1 cellular context compared by ENCODE assay signal in genomic region chr4:97153042-97153441, GRCh38.
TF ChIP-seq lines count a peak whose summit lies in the region.

No MANE protein-coding gene starts in this region.

TF ChIP-seq in GM23338, 12 proteins besides CTCF, POLR2A, EP300 and RAD21 (continued from another document):
- TF ChIP-seq, protein P1, sequence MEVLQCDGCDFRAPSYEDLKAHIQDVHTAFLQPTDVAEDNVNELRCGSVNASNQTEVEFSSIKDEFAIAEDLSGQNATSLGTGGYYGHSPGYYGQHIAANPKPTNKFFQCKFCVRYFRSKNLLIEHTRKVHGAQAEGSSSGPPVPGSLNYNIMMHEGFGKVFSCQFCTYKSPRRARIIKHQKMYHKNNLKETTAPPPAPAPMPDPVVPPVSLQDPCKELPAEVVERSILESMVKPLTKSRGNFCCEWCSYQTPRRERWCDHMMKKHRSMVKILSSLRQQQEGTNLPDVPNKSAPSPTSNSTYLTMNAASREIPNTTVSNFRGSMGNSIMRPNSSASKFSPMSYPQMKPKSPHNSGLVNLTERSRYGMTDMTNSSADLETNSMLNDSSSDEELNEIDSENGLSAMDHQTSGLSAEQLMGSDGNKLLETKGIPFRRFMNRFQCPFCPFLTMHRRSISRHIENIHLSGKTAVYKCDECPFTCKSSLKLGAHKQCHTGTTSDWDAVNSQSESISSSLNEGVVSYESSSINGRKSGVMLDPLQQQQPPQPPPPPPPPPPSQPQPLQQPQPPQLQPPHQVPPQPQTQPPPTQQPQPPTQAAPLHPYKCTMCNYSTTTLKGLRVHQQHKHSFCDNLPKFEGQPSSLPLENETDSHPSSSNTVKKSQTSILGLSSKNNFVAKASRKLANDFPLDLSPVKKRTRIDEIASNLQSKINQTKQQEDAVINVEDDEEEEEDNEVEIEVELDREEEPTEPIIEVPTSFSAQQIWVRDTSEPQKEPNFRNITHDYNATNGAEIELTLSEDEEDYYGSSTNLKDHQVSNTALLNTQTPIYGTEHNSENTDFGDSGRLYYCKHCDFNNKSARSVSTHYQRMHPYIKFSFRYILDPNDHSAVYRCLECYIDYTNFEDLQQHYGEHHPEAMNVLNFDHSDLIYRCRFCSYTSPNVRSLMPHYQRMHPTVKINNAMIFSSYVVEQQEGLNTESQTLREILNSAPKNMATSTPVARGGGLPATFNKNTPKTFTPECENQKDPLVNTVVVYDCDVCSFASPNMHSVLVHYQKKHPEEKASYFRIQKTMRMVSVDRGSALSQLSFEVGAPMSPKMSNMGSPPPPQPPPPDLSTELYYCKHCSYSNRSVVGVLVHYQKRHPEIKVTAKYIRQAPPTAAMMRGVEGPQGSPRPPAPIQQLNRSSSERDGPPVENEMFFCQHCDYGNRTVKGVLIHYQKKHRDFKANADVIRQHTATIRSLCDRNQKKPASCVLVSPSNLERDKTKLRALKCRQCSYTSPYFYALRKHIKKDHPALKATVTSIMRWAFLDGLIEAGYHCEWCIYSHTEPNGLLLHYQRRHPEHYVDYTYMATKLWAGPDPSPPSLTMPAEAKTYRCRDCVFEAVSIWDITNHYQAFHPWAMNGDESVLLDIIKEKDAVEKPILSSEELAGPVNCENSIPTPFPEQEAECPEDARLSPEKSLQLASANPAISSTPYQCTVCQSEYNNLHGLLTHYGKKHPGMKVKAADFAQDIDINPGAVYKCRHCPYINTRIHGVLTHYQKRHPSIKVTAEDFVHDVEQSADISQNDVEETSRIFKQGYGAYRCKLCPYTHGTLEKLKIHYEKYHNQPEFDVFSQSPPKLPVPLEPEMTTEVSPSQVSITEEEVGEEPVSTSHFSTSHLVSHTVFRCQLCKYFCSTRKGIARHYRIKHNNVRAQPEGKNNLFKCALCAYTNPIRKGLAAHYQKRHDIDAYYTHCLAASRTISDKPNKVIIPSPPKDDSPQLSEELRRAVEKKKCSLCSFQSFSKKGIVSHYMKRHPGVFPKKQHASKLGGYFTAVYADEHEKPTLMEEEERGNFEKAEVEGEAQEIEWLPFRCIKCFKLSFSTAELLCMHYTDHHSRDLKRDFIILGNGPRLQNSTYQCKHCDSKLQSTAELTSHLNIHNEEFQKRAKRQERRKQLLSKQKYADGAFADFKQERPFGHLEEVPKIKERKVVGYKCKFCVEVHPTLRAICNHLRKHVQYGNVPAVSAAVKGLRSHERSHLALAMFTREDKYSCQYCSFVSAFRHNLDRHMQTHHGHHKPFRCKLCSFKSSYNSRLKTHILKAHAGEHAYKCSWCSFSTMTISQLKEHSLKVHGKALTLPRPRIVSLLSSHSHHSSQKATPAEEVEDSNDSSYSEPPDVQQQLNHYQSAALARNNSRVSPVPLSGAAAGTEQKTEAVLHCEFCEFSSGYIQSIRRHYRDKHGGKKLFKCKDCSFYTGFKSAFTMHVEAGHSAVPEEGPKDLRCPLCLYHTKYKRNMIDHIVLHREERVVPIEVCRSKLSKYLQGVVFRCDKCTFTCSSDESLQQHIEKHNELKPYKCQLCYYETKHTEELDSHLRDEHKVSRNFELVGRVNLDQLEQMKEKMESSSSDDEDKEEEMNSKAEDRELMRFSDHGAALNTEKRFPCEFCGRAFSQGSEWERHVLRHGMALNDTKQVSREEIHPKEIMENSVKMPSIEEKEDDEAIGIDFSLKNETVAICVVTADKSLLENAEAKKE (CRISPR knock-in tag; IDR thresholded peaks at IDR 0.05): no peak
